In the genomic region with DNA sequence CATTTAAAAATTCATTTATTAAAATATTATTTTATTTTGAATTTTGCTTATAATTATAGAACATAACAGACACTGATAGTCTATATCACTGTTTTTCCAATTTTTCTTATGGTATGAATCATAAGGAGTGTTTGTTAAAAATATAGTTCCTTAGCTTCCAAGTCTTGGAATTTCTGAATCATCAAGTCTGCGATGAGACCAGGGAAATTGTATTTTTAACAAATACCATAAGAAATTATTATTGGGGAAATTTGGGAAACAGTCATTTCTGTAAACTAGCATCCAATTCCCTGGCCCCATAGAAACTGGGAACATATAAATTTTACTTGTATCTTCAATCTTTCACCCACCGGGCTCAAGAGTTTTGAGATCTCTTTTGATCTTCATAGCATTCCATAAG, we compare ENCODE assay signal across 14 cellular contexts.
"Had no signal": no experiment of that assay in that cellular context is flagged by ENCODE, and none has a peak within 500 bp of the region (broad histone marks: within the 10 kb centered on the region; RNA-seq: fewer than 3 reads in every experiment).

No MANE protein-coding gene starts in this region.

- H3K4me3 ChIP-seq: esophagus squamous epithelium, hepatocyte, thyroid gland had no signal

- H3K79me2 ChIP-seq: hepatocyte, parathyroid adenoma had no signal

- H3K27me3 ChIP-seq: esophagus squamous epithelium, hepatocyte, thyroid gland had no signal

- H3K9ac ChIP-seq: parathyroid adenoma had no signal

- H3K27me3 Mint-ChIP-seq: brain had no signal

- H3K9me3 Mint-ChIP-seq: activated naive CD4-positive, alpha-beta T cell treated with anti-CD3 and anti-CD28 coated beads for 36 hours; activated T-helper 17 cell treated with anti-CD3 and anti-CD28 coated beads, Interleukin-2, amount 50 U/mL, for 72 hours had no signal

- H3K9me3 ChIP-seq: esophagus squamous epithelium, thyroid gland had no signal

- DNase-seq: activated CD4-positive, alpha-beta T cell treated with anti-CD3 and anti-CD28 coated beads, Interleukin-2, amount 10 ng/mL, durations not matched to agents 24 days and 14 days; activated naive CD4-positive, alpha-beta T cell treated with anti-CD3 and anti-CD28 coated beads for 36 hours; cerebellar nuclear complex; esophagus squamous epithelium; left ventricle myocardium superior; retina; small intestine; T-helper 1 cell; thyroid gland had no signal

- ATAC-seq: activated T-helper 17 cell treated with anti-CD3 and anti-CD28 coated beads, Interleukin-2, amount 50 U/mL, for 72 hours; left ventricle myocardium superior had no signal

- H2AFZ ChIP-seq: hepatocyte, parathyroid adenoma had no signal

- H3K4me1 ChIP-seq: parathyroid adenoma, thyroid gland had no signal

- H3K4me2 ChIP-seq: hepatocyte had no signal

- H3K36me3 Mint-ChIP-seq: brain had no signal

- H3K27ac Mint-ChIP-seq: activated CD4-positive, alpha-beta T cell treated with anti-CD3 and anti-CD28 coated beads, Interleukin-2, amount 10 ng/mL, durations not matched to agents 24 days and 14 days; activated naive CD4-positive, alpha-beta T cell treated with anti-CD3 and anti-CD28 coated beads for 36 hours; activated T-helper 17 cell treated with anti-CD3 and anti-CD28 coated beads, Interleukin-2, amount 50 U/mL, for 72 hours; brain had no signal

- H3K36me3 ChIP-seq: esophagus squamous epithelium, thyroid gland had no signal

- H3K27ac ChIP-seq: esophagus squamous epithelium, hepatocyte, parathyroid adenoma, thyroid gland had no signal

- H3K4me3 Mint-ChIP-seq: activated CD4-positive, alpha-beta T cell treated with anti-CD3 and anti-CD28 coated beads, Interleukin-2, amount 10 ng/mL, durations not matched to agents 24 days and 14 days; activated naive CD4-positive, alpha-beta T cell treated with anti-CD3 and anti-CD28 coated beads for 36 hours; activated T-helper 17 cell treated with anti-CD3 and anti-CD28 coated beads, Interleukin-2, amount 50 U/mL, for 72 hours; brain; neural crest cell had no signal

- H3K4me1 Mint-ChIP-seq: activated T-helper 17 cell treated with anti-CD3 and anti-CD28 coated beads, Interleukin-2, amount 50 U/mL, for 72 hours; brain; neural crest cell had no signal
